ENCODE assay signal across 1 cellular context in the genomic region with DNA sequence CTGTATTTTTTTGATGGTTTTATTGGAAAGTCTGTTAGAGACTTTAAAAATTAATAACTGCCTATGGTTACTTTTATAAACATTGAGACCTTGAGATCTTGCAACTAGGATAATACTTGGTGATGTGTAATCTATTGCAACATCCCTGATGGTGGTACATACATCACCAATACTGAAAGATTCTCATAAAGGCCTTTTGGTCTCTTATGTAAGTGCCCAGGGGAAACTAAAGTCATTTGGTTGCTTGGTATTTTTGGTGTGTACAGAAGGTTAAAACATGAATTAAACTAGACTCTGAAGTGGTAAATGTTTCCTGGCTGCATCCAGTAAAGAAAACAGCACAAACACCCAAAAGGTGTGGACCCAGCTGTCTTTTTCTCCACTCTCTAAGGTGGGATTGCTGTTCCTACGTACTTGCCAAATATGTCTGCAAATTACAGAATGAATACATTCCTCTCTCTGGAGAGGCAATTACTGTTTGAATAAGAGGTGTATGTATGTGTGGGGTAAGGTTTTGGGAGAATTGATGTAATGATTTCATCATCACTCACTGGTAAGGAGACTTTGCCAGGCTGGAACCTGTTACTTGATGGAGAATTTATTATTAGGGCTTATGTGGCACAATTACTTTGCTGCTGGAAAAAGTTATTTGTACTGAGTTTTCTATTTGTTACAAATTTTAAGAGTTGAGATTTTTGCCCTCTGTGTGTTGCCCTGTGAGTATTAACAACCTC.
A peak's percentile ranks its signal among the peaks of the same experiment; 100 is the strongest.
TF ChIP-seq lines count a peak whose summit lies in the region.

No MANE protein-coding gene starts in this region.

TF ChIP-seq in HepG2, 621 proteins besides CTCF, POLR2A, EP300 and RAD21 (continued from another document):
- TF ChIP-seq, protein P1, sequence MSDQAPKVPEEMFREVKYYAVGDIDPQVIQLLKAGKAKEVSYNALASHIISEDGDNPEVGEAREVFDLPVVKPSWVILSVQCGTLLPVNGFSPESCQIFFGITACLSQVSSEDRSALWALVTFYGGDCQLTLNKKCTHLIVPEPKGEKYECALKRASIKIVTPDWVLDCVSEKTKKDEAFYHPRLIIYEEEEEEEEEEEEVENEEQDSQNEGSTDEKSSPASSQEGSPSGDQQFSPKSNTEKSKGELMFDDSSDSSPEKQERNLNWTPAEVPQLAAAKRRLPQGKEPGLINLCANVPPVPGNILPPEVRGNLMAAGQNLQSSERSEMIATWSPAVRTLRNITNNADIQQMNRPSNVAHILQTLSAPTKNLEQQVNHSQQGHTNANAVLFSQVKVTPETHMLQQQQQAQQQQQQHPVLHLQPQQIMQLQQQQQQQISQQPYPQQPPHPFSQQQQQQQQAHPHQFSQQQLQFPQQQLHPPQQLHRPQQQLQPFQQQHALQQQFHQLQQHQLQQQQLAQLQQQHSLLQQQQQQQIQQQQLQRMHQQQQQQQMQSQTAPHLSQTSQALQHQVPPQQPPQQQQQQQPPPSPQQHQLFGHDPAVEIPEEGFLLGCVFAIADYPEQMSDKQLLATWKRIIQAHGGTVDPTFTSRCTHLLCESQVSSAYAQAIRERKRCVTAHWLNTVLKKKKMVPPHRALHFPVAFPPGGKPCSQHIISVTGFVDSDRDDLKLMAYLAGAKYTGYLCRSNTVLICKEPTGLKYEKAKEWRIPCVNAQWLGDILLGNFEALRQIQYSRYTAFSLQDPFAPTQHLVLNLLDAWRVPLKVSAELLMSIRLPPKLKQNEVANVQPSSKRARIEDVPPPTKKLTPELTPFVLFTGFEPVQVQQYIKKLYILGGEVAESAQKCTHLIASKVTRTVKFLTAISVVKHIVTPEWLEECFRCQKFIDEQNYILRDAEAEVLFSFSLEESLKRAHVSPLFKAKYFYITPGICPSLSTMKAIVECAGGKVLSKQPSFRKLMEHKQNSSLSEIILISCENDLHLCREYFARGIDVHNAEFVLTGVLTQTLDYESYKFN (CRISPR knock-in tag; conservative IDR thresholded peaks at IDR 0.05): 0 out of 2 replicates have a peak, but pooled peaks have one; percentile 16
- TF ChIP-seq ATF7 (IDR thresholded peaks at IDR 0.05) (peak; percentile 35; the same call in 1 of the 2 replicates), ATF7 (CRISPR knock-in tag; IDR thresholded peaks at IDR 0.05) (no peak), CREB1 (IDR thresholded peaks at IDR 0.05) (no peak), CREB1 (CRISPR knock-in tag; IDR thresholded peaks at IDR 0.05) (0 out of 2 replicates have a peak, but pooled peaks have one; percentile 20), KAT8 (CRISPR knock-in tag; IDR thresholded peaks at IDR 0.05) (0 out of 2 replicates have a peak, but pooled peaks have one; percentile 21), ZMAT3 (CRISPR knock-in tag; conservative IDR thresholded peaks at IDR 0.05) (no peak), GATAD2A (CRISPR knock-in tag; IDR thresholded peaks at IDR 0.05) (peak; percentile 68; the same call in 1 of the 2 replicates), SMC3 (IDR thresholded peaks at IDR 0.05; ENCODE audit: low read length) (peak; percentile 12; the same call in 1 of the 2 replicates), ATF4 (CRISPR knock-in tag; IDR thresholded peaks at IDR 0.05) (0 out of 4 replicates have a peak, but pooled peaks of 1 of the 2 experiments have one; percentile 28), ZNF142 (CRISPR knock-in tag; IDR thresholded peaks at IDR 0.05) (no peak), CCAR2 (optimal IDR thresholded peaks at IDR 0.05; ENCODE audit: low read depth, low read length) (no peak)
TF ChIP-seq in HepG2: peak in this region for 11.
